In the genomic region with DNA sequence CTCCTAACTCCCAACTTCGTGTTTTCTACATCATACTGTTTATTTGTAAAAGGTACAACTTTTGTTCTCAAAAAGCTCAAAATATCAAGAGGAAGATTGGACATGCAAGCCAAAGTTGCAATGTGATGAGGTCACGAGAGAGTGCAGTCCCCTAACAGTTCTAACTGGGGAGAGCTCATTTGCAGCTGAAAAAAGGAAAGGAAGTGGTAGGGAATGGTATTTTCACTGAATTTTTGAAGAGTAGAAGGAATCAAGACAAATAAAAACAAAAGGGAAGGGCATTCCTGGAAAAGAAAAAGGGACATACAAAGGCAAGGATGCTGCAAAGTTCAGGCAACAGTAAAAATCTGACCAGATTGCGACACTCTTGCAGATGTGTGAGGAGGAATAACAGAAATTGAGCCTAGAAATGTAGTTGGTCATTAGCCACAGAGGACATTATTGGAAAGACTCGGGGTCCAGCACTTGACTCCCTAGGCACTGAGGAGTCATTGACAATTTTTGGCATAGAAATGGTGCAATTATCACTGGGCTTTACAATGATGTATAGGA, we compare ENCODE assay signal across 22 cellular contexts.
"Had no signal": no experiment of that assay in that cellular context is flagged by ENCODE, and none has a peak within 500 bp of the region (broad histone marks: within the 10 kb centered on the region; RNA-seq: fewer than 3 reads in every experiment).

No MANE protein-coding gene starts in this region.

- H3K4me1 ChIP-seq: esophagus muscularis mucosa, foreskin keratinocyte, parathyroid adenoma, prostate gland, sigmoid colon, testis, upper lobe of right lung, vagina had no signal

- H3K9me3 ChIP-seq: esophagus muscularis mucosa, prostate gland, sigmoid colon, testis, tibial nerve, upper lobe of right lung, vagina had no signal

- H3K27ac ChIP-seq: epithelial cell of prostate, esophagus muscularis mucosa, foreskin keratinocyte, parathyroid adenoma, prostate gland, sigmoid colon, skin epidermis, testis, tibial nerve, upper lobe of right lung, vagina had no signal

- H3K9ac ChIP-seq: parathyroid adenoma had no signal

- ATAC-seq: effector memory CD8-positive, alpha-beta T cell; foreskin keratinocyte; left colon; left ventricle myocardium superior; naive thymus-derived CD4-positive, alpha-beta T cell; stimulated activated naive B cell treated with anti-CD40 and anti-IgM and Interleukin-4, amounts not matched to agents 10 μg/mL and 1 μg/mL and 100 μg/mL, for 72 hours; stimulated activated naive CD8-positive, alpha-beta T cell treated with anti-CD3 and anti-CD28 coated beads, Interleukin-15, amount 100 ng/mL, for 72 hours; upper lobe of right lung had no signal

- H3K36me3 ChIP-seq: esophagus muscularis mucosa, prostate gland, sigmoid colon, tibial nerve, upper lobe of right lung, vagina had no signal

- H3K79me2 ChIP-seq: parathyroid adenoma had no signal

- H3K27me3 ChIP-seq: esophagus muscularis mucosa, sigmoid colon, testis, tibial nerve, upper lobe of right lung, vagina had no signal

- H3K4me3 ChIP-seq: esophagus muscularis mucosa, lung, prostate gland, sigmoid colon, skin epidermis, testis, tibial nerve, upper lobe of right lung, vagina had no signal

- DNase-seq: effector memory CD8-positive, alpha-beta T cell; foreskin keratinocyte; left colon; left ventricle myocardium superior; mesenchymal stem cell; naive thymus-derived CD4-positive, alpha-beta T cell; nephron progenitor cell; sigmoid colon; stimulated activated CD4-positive, alpha-beta T cell treated with anti-CD3 and anti-CD28 coated beads, Interleukin-2, amount 100 ng/mL, for 24 hours; stimulated activated CD4-positive, alpha-beta T cell treated with anti-CD3 and anti-CD28 coated beads, Interleukin-4, amount 100 ng/mL, for 4 hours; stimulated activated naive B cell treated with anti-CD40 and anti-IgM and Interleukin-4, amounts not matched to agents 10 μg/mL and 1 μg/mL and 100 μg/mL, for 72 hours; stimulated activated naive CD8-positive, alpha-beta T cell treated with anti-CD3 and anti-CD28 coated beads, Interleukin-15, amount 100 ng/mL, for 72 hours; testis; upper lobe of right lung had no signal

- H2AFZ ChIP-seq: parathyroid adenoma had no signal
